ENCODE assay signal across 27 cellular contexts in genomic region chr22:37421468-37421877, GRCh38. TPM values are rescaled to one million over a fixed set of nuclear protein-coding genes. Genes with fewer than 3 reads are reported as not detected.
"Had no signal": no experiment of that assay in that cellular context is flagged by ENCODE, and none has a peak within 500 bp of the region (broad histone marks: within the 10 kb centered on the region; RNA-seq: fewer than 3 reads in every experiment).

No MANE protein-coding gene starts in this region.

- H3K27ac ChIP-seq: brain microvascular endothelial cell, esophagus muscularis mucosa, hepatocyte, left ventricle myocardium inferior, transverse colon, uterus, VCaP had no signal

- DNase-seq: activated CD4-positive, alpha-beta T cell treated with anti-CD3 and anti-CD28 coated beads, Interleukin-2, amount 10 ng/mL, durations not matched to agents 7 days and 5 days; activated CD4-positive, CD25-positive, alpha-beta regulatory T cell treated with anti-CD3 and anti-CD28 coated beads, Interleukin-2, amount 50 U/mL, for 72 hours; activated CD8-positive, alpha-beta T cell treated with anti-CD3 and anti-CD28 coated beads for 36 hours; activated gamma-delta T cell; activated naive CD4-positive, alpha-beta T cell treated with anti-CD3 and anti-CD28 coated beads, Interleukin-2, amount 50 U/mL, for 16 hours; aorta; brain microvascular endothelial cell; central memory CD4-positive, alpha-beta T cell; dorsolateral prefrontal cortex; glutamatergic neuron; immature natural killer cell; kidney glomerular epithelial cell; left ventricle myocardium inferior; natural killer cell; occipital lobe; small intestine; stimulated activated CD4-positive, alpha-beta T cell treated with anti-CD3 and anti-CD28 coated beads, Interleukin-2, amount 100 ng/mL, for 24 hours; stimulated activated naive B cell treated with anti-CD40 and anti-IgM and Interleukin-4, amounts not matched to agents 10 μg/mL and 1 μg/mL and 100 μg/mL, for 72 hours; transverse colon; uterus had no signal

- H3K79me2 ChIP-seq: hepatocyte had no signal

- H3K36me3 ChIP-seq: brain microvascular endothelial cell, esophagus muscularis mucosa, left ventricle myocardium inferior, transverse colon, uterus had no signal

- H3K36me3 Mint-ChIP-seq: immature natural killer cell, mesothelial cell of epicardium, natural killer cell had no signal

- H3K27ac Mint-ChIP-seq: activated CD4-positive, alpha-beta T cell treated with anti-CD3 and anti-CD28 coated beads, Interleukin-2, amount 10 ng/mL, durations not matched to agents 7 days and 5 days; activated CD8-positive, alpha-beta T cell treated with anti-CD3 and anti-CD28 coated beads for 36 hours; activated T-helper 1 cell treated with anti-CD3 and anti-CD28 coated beads, Interleukin-12 subunit alpha, Interleukin-12 subunit beta, Interleukin-2, Interleukin-4 antibody, amounts not matched to agents 30 ng/mL and 10 ng/mL and 1 ng/mL, durations not matched to agents 14 hours and 24 hours and 36 hours; immature natural killer cell; mesothelial cell of epicardium; natural killer cell; stimulated activated naive B cell treated with anti-CD40 and anti-IgM and Interleukin-4, amounts not matched to agents 10 μg/mL and 1 μg/mL and 100 μg/mL, for 72 hours; T-helper 2 cell treated with Interferon-gamma antibody and Interleukin-4, amounts not matched to agents 5 μg/mL and 100 μg/mL, for 36 hours had no signal

- ATAC-seq: activated CD8-positive, alpha-beta T cell treated with anti-CD3 and anti-CD28 coated beads for 36 hours; natural killer cell; stimulated activated naive B cell treated with anti-CD40 and anti-IgM and Interleukin-4, amounts not matched to agents 10 μg/mL and 1 μg/mL and 100 μg/mL, for 72 hours had no signal

- H3K4me3 Mint-ChIP-seq: activated CD4-positive, alpha-beta T cell treated with anti-CD3 and anti-CD28 coated beads, Interleukin-2, amount 10 ng/mL, durations not matched to agents 7 days and 5 days; activated CD8-positive, alpha-beta T cell treated with anti-CD3 and anti-CD28 coated beads for 36 hours; activated T-helper 1 cell treated with anti-CD3 and anti-CD28 coated beads, Interleukin-12 subunit alpha, Interleukin-12 subunit beta, Interleukin-2, Interleukin-4 antibody, amounts not matched to agents 30 ng/mL and 10 ng/mL and 1 ng/mL, durations not matched to agents 14 hours and 24 hours and 36 hours; stimulated activated naive B cell treated with anti-CD40 and anti-IgM and Interleukin-4, amounts not matched to agents 10 μg/mL and 1 μg/mL and 100 μg/mL, for 72 hours; T-helper 2 cell treated with Interferon-gamma antibody and Interleukin-4, amounts not matched to agents 5 μg/mL and 100 μg/mL, for 36 hours had no signal

- H3K4me3 ChIP-seq: esophagus muscularis mucosa, hepatocyte, left ventricle myocardium inferior, transverse colon, uterus had no signal

- H3K9me3 Mint-ChIP-seq: activated CD4-positive, alpha-beta T cell treated with anti-CD3 and anti-CD28 coated beads, Interleukin-2, amount 10 ng/mL, durations not matched to agents 7 days and 5 days; activated CD8-positive, alpha-beta T cell treated with anti-CD3 and anti-CD28 coated beads for 36 hours; activated T-helper 1 cell treated with anti-CD3 and anti-CD28 coated beads, Interleukin-12 subunit alpha, Interleukin-12 subunit beta, Interleukin-2, Interleukin-4 antibody, amounts not matched to agents 30 ng/mL and 10 ng/mL and 1 ng/mL, durations not matched to agents 14 hours and 24 hours and 36 hours; mesothelial cell of epicardium; natural killer cell; stimulated activated naive B cell treated with anti-CD40 and anti-IgM and Interleukin-4, amounts not matched to agents 10 μg/mL and 1 μg/mL and 100 μg/mL, for 72 hours; T-helper 2 cell treated with Interferon-gamma antibody and Interleukin-4, amounts not matched to agents 5 μg/mL and 100 μg/mL, for 36 hours had no signal

- H3K9me3 ChIP-seq: esophagus muscularis mucosa, left ventricle myocardium inferior, transverse colon, uterus had no signal

- H2AFZ ChIP-seq: hepatocyte had no signal

RNA-seq across cellular contexts. Expression of gene ELFN2, which starts 5.8 kb away (rescaled TPM):
- total RNA-seq: left ventricle myocardium inferior, lung microvascular endothelial cell had no signal
- polyA plus RNA-seq: aorta had no signal
